ENCODE assay signal across 16 cellular contexts in the genomic region with DNA sequence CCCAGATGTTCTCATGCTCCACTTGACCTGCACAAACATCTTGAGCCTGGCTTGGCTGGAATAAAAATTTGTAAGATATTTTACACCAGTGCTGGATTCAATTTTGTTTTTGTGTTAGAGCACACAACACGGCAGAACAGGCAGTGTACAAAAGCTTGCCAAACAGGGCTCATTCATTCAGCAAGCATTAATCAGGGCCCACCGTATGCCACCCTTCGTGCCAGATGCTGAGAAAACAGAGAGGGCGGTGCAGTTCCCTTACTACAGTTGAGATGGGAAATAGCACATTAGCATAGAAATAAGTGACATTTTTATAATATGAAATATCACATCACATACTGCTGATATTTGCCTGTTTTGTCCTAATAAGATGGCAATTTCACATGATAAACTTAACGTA.
DNase-seq lines count a peak whose midpoint lies in the region; TF ChIP-seq lines count a peak whose summit lies in the region.
"Had no signal": no experiment of that assay in that cellular context is flagged by ENCODE, and none has a peak within 500 bp of the region (broad histone marks: within the 10 kb centered on the region; RNA-seq: fewer than 3 reads in every experiment).

No MANE protein-coding gene starts in this region.

- H3K4me3 Mint-ChIP-seq in activated T-helper 2 cell treated with anti-CD3 and anti-CD28 coated beads, Interferon-gamma antibody, Interleukin-2, Interleukin-4, amounts not matched to agents 10 μg/mL and 5 μg/mL and 100 μg/mL, durations not matched to agents 14 hours and 24 hours and 36 hours (ENCODE audit: low read depth): no peak overlapping the region
- no peak overlapping the region for H3K4me3 Mint-ChIP-seq in neural crest cell
- H3K4me3 Mint-ChIP-seq: activated CD4-positive, alpha-beta T cell treated with anti-CD3 and anti-CD28 coated beads, Interleukin-2, amount 10 ng/mL, durations not matched to agents 7 days and 5 days; activated naive CD8-positive, alpha-beta T cell treated with anti-CD3 and anti-CD28 coated beads, Interleukin-2, amount 10 ng/mL, durations not matched to agents 7 days and 5 days; CD8-positive, alpha-beta memory T cell had no signal

- DNase-seq in Ammon's horn (ENCODE audit: low spot score) (peak; percentile 79), NCI-H1694 (lab: John Stamatoyannopoulos, UW) (peak; percentile 94), neural crest cell (ENCODE audit: low read depth, low spot score) (no peak), putamen (ENCODE audit: low spot score) (no peak), posterior vena cava (ENCODE audit: low spot score) (no peak), SIG-M5 (lab: John Stamatoyannopoulos, UW) (no peak)
- DNase-seq in activated T-helper 2 cell treated with anti-CD3 and anti-CD28 coated beads, Interferon-gamma antibody, Interleukin-2, Interleukin-4, amounts not matched to agents 10 μg/mL and 5 μg/mL and 100 μg/mL, durations not matched to agents 14 hours and 24 hours and 36 hours (ENCODE audit: low spot score): no peak
- no peak for DNase-seq in stimulated activated naive CD4-positive, alpha-beta T cell treated with Interleukin-2 at 50 U/mL for 16 hours (lab: John Stamatoyannopoulos, UW)
- DNase-seq: activated CD4-positive, alpha-beta T cell treated with anti-CD3 and anti-CD28 coated beads, Interleukin-2, amount 10 ng/mL, durations not matched to agents 7 days and 5 days; activated CD8-positive, alpha-beta memory T cell treated with anti-CD3 and anti-CD28 coated beads, Interleukin-2, amount 50 U/mL, for 48 hours; activated naive CD8-positive, alpha-beta T cell treated with anti-CD3 and anti-CD28 coated beads, Interleukin-2, amount 10 ng/mL, durations not matched to agents 7 days and 5 days; CD8-positive, alpha-beta memory T cell; effector memory CD4-positive, alpha-beta T cell; EL; Peyer's patch; stimulated activated naive CD8-positive, alpha-beta T cell treated with anti-CD3 and anti-CD28 coated beads, Interleukin-15, amount 100 ng/mL, for 72 hours had no signal

- H3K36me3 Mint-ChIP-seq in activated T-helper 2 cell treated with anti-CD3 and anti-CD28 coated beads, Interferon-gamma antibody, Interleukin-2, Interleukin-4, amounts not matched to agents 10 μg/mL and 5 μg/mL and 100 μg/mL, durations not matched to agents 14 hours and 24 hours and 36 hours (ENCODE audit: low read depth): peaks cover 95% of the 10 kb centered on the region
- no peaks in the 10 kb centered on the region for H3K36me3 Mint-ChIP-seq in neural crest cell (ENCODE audit: low read depth)

- no peaks in the 10 kb centered on the region for H3K27me3 Mint-ChIP-seq in activated T-helper 2 cell treated with anti-CD3 and anti-CD28 coated beads, Interferon-gamma antibody, Interleukin-2, Interleukin-4, amounts not matched to agents 10 μg/mL and 5 μg/mL and 100 μg/mL, durations not matched to agents 14 hours and 24 hours and 36 hours (ENCODE audit: low read depth)
- no peaks in the 10 kb centered on the region for H3K27me3 Mint-ChIP-seq in neural crest cell (ENCODE audit: low read depth)
- H3K27me3 Mint-ChIP-seq: activated CD4-positive, alpha-beta T cell treated with anti-CD3 and anti-CD28 coated beads, Interleukin-2, amount 10 ng/mL, durations not matched to agents 7 days and 5 days; activated naive CD8-positive, alpha-beta T cell treated with anti-CD3 and anti-CD28 coated beads, Interleukin-2, amount 10 ng/mL, durations not matched to agents 7 days and 5 days; CD8-positive, alpha-beta memory T cell; stimulated activated naive CD8-positive, alpha-beta T cell treated with anti-CD3 and anti-CD28 coated beads, Interleukin-15, amount 100 ng/mL, for 72 hours had no signal

- H3K27ac Mint-ChIP-seq in activated T-helper 2 cell treated with anti-CD3 and anti-CD28 coated beads, Interferon-gamma antibody, Interleukin-2, Interleukin-4, amounts not matched to agents 10 μg/mL and 5 μg/mL and 100 μg/mL, durations not matched to agents 14 hours and 24 hours and 36 hours: peak overlapping the region; percentile 39
- H3K27ac Mint-ChIP-seq in neural crest cell (ENCODE audit: unreplicated experiment): peak overlapping the region; percentile 24
- H3K27ac Mint-ChIP-seq: activated naive CD8-positive, alpha-beta T cell treated with anti-CD3 and anti-CD28 coated beads, Interleukin-2, amount 10 ng/mL, durations not matched to agents 7 days and 5 days had no signal

- intact Hi-C loops in activated T-helper 2 cell treated with anti-CD3 and anti-CD28 coated beads, Interferon-gamma antibody, Interleukin-2, Interleukin-4, amounts not matched to agents 10 μg/mL and 5 μg/mL and 100 μg/mL, durations not matched to agents 14 hours and 24 hours and 36 hours (cut with micrococcal nuclease): no loop called here
- intact Hi-C loops in posterior vena cava (cut with DNase I): loop anchor here in 1 of 2 donors (10.0 kb wide), 1 partner anchor 119 kb away; no protein-coding TSS in a partner anchor

- no peaks in the 10 kb centered on the region for H3K9me3 Mint-ChIP-seq in activated T-helper 2 cell treated with anti-CD3 and anti-CD28 coated beads, Interferon-gamma antibody, Interleukin-2, Interleukin-4, amounts not matched to agents 10 μg/mL and 5 μg/mL and 100 μg/mL, durations not matched to agents 14 hours and 24 hours and 36 hours
- no peaks in the 10 kb centered on the region for H3K9me3 Mint-ChIP-seq in neural crest cell
- H3K9me3 Mint-ChIP-seq: activated CD4-positive, alpha-beta T cell treated with anti-CD3 and anti-CD28 coated beads, Interleukin-2, amount 10 ng/mL, durations not matched to agents 7 days and 5 days; activated naive CD8-positive, alpha-beta T cell treated with anti-CD3 and anti-CD28 coated beads, Interleukin-2, amount 10 ng/mL, durations not matched to agents 7 days and 5 days; CD8-positive, alpha-beta memory T cell; stimulated activated naive CD8-positive, alpha-beta T cell treated with anti-CD3 and anti-CD28 coated beads, Interleukin-15, amount 100 ng/mL, for 72 hours had no signal

- peaks cover 31% of the 10 kb centered on the region for H3K4me1 Mint-ChIP-seq in activated T-helper 2 cell treated with anti-CD3 and anti-CD28 coated beads, Interferon-gamma antibody, Interleukin-2, Interleukin-4, amounts not matched to agents 10 μg/mL and 5 μg/mL and 100 μg/mL, durations not matched to agents 14 hours and 24 hours and 36 hours (ENCODE audit: low read depth)
- H3K4me1 Mint-ChIP-seq in neural crest cell: peaks cover 12% of the 10 kb centered on the region

- TF ChIP-seq CTCF in neural crest cell (conservative IDR thresholded peaks at IDR 0.05): no peak

Comparison
In these comparisons a context has a peak if more than half of its experiments do, and no peak if none do; other contexts are left out.
1. DNase-seq: peak in Ammon's horn (single experiment) and NCI-H1694 (single experiment); none in activated T-helper 2 cell treated with anti-CD3 and anti-CD28 coated beads, Interferon-gamma antibody, Interleukin-2, Interleukin-4, amounts not matched to agents 10 μg/mL and 5 μg/mL and 100 μg/mL, durations not matched to agents 14 hours and 24 hours and 36 hours (single experiment), neural crest cell (single experiment), putamen (single experiment), posterior vena cava (single experiment), stimulated activated naive CD4-positive, alpha-beta T cell treated with Interleukin-2 at 50 U/mL for 16 hours (single experiment) and SIG-M5 (single experiment).